Comparison of ENCODE assay signal across 8 cellular contexts in genomic region chr2:48946444-48947048, GRCh38.
DNase-seq lines count a peak whose midpoint lies in the region; ATAC-seq lines count a peak whose summit lies in the region.

No MANE protein-coding gene starts in this region.

- ATAC-seq in GM19467 (IDR thresholded peaks at IDR 0.05; ENCODE audit: unreplicated experiment) (peak; percentile 97), HG03439 (IDR thresholded peaks at IDR 0.05; ENCODE audit: unreplicated experiment) (peak; percentile 87)

- peak; percentile 59 for DNase-seq in EH (ENCODE audit: low read depth)
- DNase-seq in NCI-H345 (lab: John Stamatoyannopoulos, UW) = peak; percentile 55
- peak; percentile 30 for DNase-seq in activated CD4-positive, alpha-beta T cell treated with anti-CD3 and anti-CD28 coated beads for 48 hours
- DNase-seq in foreskin melanocyte = peak; percentile 40
- peak; percentile 2 for DNase-seq in non-pigmented ciliary epithelial cell (ENCODE audit: low read depth)
- no peak for DNase-seq in activated CD8-positive, alpha-beta memory T cell treated with anti-CD3 and anti-CD28 coated beads, Interleukin-2, amount 50 U/mL, for 48 hours
